ENCODE assay signal across 17 cellular contexts in the genomic region with DNA sequence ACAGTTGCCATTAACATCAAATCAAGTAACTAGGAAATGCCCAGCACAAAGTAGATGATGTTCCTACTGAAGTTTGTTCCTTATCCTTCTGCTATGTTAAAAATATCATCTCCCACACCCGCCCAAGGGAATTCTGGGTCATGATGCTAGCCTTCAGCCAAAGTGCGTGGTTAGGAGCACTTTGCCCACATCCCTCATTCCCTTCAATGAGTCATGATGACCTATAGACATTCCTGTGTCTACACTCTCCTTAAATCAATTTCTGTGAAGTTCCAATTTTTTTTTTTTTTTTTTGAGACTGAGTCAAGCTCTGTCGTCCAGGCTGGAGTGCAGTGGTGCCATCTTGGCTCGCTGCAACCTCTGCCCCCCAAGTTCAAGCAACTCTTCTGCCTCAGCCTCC. TPM values are rescaled to one million over a fixed set of nuclear protein-coding genes. Genes with fewer than 3 reads are reported as not detected.
DNase-seq lines count a peak whose midpoint lies in the region; ATAC-seq, FAIRE-seq and TF ChIP-seq lines count a peak whose summit lies in the region.
"Had no signal": no experiment of that assay in that cellular context is flagged by ENCODE, and none has a peak within 500 bp of the region (broad histone marks: within the 10 kb centered on the region; RNA-seq: fewer than 3 reads in every experiment).

No MANE protein-coding gene starts in this region.

- no peaks in the 10 kb centered on the region for H3K36me3 Mint-ChIP-seq in WTC11
- H3K36me3 Mint-ChIP-seq in activated CD8-positive, alpha-beta T cell treated with anti-CD3 and anti-CD28 coated beads for 36 hours (ENCODE audit: low read depth) = no peaks in the 10 kb centered on the region
- H3K36me3 Mint-ChIP-seq: activated naive CD8-positive, alpha-beta T cell; natural killer cell had no signal

- DNase-seq in H54 (ENCODE audit: insufficient read length, low spot score) (peak; percentile 23), SW 1271 (lab: John Stamatoyannopoulos, UW) (peak; percentile 50 to 51), foreskin keratinocyte (peak; percentile 32 to 55), WTC11 (ENCODE audit: low spot score) (no peak), DMS53 treated with DMSO at 0.1 percent for 48 hours (lab: John Stamatoyannopoulos, UW; ENCODE audit: unreplicated experiment) (no peak), pons (ENCODE audit: low spot score) (no peak)
- DNase-seq in activated CD8-positive, alpha-beta T cell treated with anti-CD3 and anti-CD28 coated beads for 36 hours = no peak
- DNase-seq: DMS153, natural killer cell, NCI-H1092 treated with DMSO at 0.1 percent for 48 hours, sigmoid colon had no signal

- no peak overlapping the region for H3K27ac Mint-ChIP-seq in WTC11
- no peak overlapping the region for H3K27ac Mint-ChIP-seq in activated CD8-positive, alpha-beta T cell treated with anti-CD3 and anti-CD28 coated beads for 36 hours
- H3K27ac Mint-ChIP-seq: activated naive CD8-positive, alpha-beta T cell; dendritic cell treated with granulocyte-macrophage colony-stimulating factor and Interleukin-4, amounts not matched to agents 40 ng/mL and 50 ng/mL, for 4 days; natural killer cell had no signal

- CTCF ChIA-PET in WTC11 (lab: Charles Lee) = no interaction called here
- CTCF ChIA-PET in activated CD8-positive, alpha-beta T cell treated with anti-CD3 and anti-CD28 coated beads for 36 hours (lab: Charles Lee) = no interaction called here

- H3K4me1 Mint-ChIP-seq in WTC11 = no peaks in the 10 kb centered on the region; the same call in 1 of the 2 replicates
- no peaks in the 10 kb centered on the region for H3K4me1 Mint-ChIP-seq in activated CD8-positive, alpha-beta T cell treated with anti-CD3 and anti-CD28 coated beads for 36 hours (ENCODE audit: low read depth)

- POLR2A ChIA-PET in WTC11 (lab: Charles Lee) = no interaction called here
- POLR2A ChIA-PET in activated CD8-positive, alpha-beta T cell treated with anti-CD3 and anti-CD28 coated beads for 36 hours (lab: Charles Lee) = no interaction called here

- no peaks in the 10 kb centered on the region for H3K27me3 ChIP-seq in foreskin keratinocyte

- intact Hi-C loops in activated CD8-positive, alpha-beta T cell treated with anti-CD3 and anti-CD28 coated beads for 36 hours (cut with micrococcal nuclease) = no loop called here

- TF ChIP-seq CTCF in foreskin keratinocyte (conservative IDR thresholded peaks at IDR 0.05) (no peak), WTC11 (IDR thresholded peaks at IDR 0.05) (no peak)
- no peak for TF ChIP-seq CTCF in activated CD8-positive, alpha-beta T cell treated with anti-CD3 and anti-CD28 coated beads for 36 hours (IDR thresholded peaks at IDR 0.05)

- ATAC-seq in foreskin keratinocyte = peak; percentile 71
- ATAC-seq in WTC11 = no peak
- ATAC-seq in activated CD8-positive, alpha-beta T cell treated with anti-CD3 and anti-CD28 coated beads for 36 hours = no peak
- ATAC-seq: left lobe of liver, natural killer cell had no signal

- peaks cover 6% of the 10 kb centered on the region for H3K4me1 ChIP-seq in foreskin keratinocyte
- H3K4me1 ChIP-seq: sigmoid colon had no signal

- H3K27ac ChIP-seq in foreskin keratinocyte = no peak overlapping the region
- H3K27ac ChIP-seq: sigmoid colon had no signal

- TF ChIP-seq POLR2A in H54 (IDR thresholded peaks at IDR 0.05; ENCODE audit: low read depth, low read length) = no peak

- no peaks in the 10 kb centered on the region for H3K9me3 Mint-ChIP-seq in WTC11
- H3K9me3 Mint-ChIP-seq in activated CD8-positive, alpha-beta T cell treated with anti-CD3 and anti-CD28 coated beads for 36 hours = no peaks in the 10 kb centered on the region
- H3K9me3 Mint-ChIP-seq: dendritic cell treated with granulocyte-macrophage colony-stimulating factor and Interleukin-4, amounts not matched to agents 40 ng/mL and 50 ng/mL, for 4 days; natural killer cell had no signal

- peak; percentile 11 for FAIRE-seq in H54 (lab: Jason Lieb, UNC)
- FAIRE-seq: H1 had no signal

- H3K4me3 Mint-ChIP-seq in WTC11 = no peak overlapping the region
- no peak overlapping the region for H3K4me3 Mint-ChIP-seq in activated CD8-positive, alpha-beta T cell treated with anti-CD3 and anti-CD28 coated beads for 36 hours
- H3K4me3 Mint-ChIP-seq: activated naive CD8-positive, alpha-beta T cell; dendritic cell treated with granulocyte-macrophage colony-stimulating factor and Interleukin-4, amounts not matched to agents 40 ng/mL and 50 ng/mL, for 4 days; natural killer cell had no signal

- no peaks in the 10 kb centered on the region for H3K27me3 Mint-ChIP-seq in WTC11 (ENCODE audit: low read depth)
- H3K27me3 Mint-ChIP-seq in activated CD8-positive, alpha-beta T cell treated with anti-CD3 and anti-CD28 coated beads for 36 hours = peaks cover 6% of the 10 kb centered on the region

TF ChIP-seq in WTC11, 78 proteins besides CTCF, POLR2A, EP300 and RAD21 (continues in another document):
- TF ChIP-seq CDX4 (CRISPR knock-in tag; IDR thresholded peaks at IDR 0.05; ENCODE audit: borderline replicate concordance) (no peak), TEAD4 (CRISPR knock-in tag; IDR thresholded peaks at IDR 0.05) (no peak), JUN (CRISPR knock-in tag; IDR thresholded peaks at IDR 0.05) (no peak), GABPB1 (CRISPR knock-in tag; IDR thresholded peaks at IDR 0.05) (no peak), SP1 (CRISPR knock-in tag; conservative IDR thresholded peaks at IDR 0.05) (no peak), ZNF532 (CRISPR knock-in tag; IDR thresholded peaks at IDR 0.05; ENCODE audit: borderline replicate concordance) (no peak), NR3C1 (CRISPR knock-in tag; conservative IDR thresholded peaks at IDR 0.05; ENCODE audit: low read depth) (no peak)
- TF ChIP-seq, protein P1, sequence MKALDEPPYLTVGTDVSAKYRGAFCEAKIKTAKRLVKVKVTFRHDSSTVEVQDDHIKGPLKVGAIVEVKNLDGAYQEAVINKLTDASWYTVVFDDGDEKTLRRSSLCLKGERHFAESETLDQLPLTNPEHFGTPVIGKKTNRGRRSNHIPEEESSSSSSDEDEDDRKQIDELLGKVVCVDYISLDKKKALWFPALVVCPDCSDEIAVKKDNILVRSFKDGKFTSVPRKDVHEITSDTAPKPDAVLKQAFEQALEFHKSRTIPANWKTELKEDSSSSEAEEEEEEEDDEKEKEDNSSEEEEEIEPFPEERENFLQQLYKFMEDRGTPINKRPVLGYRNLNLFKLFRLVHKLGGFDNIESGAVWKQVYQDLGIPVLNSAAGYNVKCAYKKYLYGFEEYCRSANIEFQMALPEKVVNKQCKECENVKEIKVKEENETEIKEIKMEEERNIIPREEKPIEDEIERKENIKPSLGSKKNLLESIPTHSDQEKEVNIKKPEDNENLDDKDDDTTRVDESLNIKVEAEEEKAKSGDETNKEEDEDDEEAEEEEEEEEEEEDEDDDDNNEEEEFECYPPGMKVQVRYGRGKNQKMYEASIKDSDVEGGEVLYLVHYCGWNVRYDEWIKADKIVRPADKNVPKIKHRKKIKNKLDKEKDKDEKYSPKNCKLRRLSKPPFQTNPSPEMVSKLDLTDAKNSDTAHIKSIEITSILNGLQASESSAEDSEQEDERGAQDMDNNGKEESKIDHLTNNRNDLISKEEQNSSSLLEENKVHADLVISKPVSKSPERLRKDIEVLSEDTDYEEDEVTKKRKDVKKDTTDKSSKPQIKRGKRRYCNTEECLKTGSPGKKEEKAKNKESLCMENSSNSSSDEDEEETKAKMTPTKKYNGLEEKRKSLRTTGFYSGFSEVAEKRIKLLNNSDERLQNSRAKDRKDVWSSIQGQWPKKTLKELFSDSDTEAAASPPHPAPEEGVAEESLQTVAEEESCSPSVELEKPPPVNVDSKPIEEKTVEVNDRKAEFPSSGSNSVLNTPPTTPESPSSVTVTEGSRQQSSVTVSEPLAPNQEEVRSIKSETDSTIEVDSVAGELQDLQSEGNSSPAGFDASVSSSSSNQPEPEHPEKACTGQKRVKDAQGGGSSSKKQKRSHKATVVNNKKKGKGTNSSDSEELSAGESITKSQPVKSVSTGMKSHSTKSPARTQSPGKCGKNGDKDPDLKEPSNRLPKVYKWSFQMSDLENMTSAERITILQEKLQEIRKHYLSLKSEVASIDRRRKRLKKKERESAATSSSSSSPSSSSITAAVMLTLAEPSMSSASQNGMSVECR (CRISPR knock-in tag; IDR thresholded peaks at IDR 0.05; ENCODE audit: borderline replicate concordance) = no peak

RNA-seq across cellular contexts. Expression of gene RXFP2, which starts 17.0 kb away (rescaled TPM):
- total RNA-seq in foreskin keratinocyte = not detected in 2 replicates
- not detected in 2 replicates for polyA plus RNA-seq in foreskin keratinocyte
- not detected in 3 replicates for total RNA-seq in WTC11 (2021)
- total RNA-seq in activated CD8-positive, alpha-beta T cell treated with anti-CD3 and anti-CD28 coated beads for 36 hours = not detected
- total RNA-seq: glomerular endothelial cell, H1, left lobe of liver, natural killer cell, sigmoid colon, temporal lobe had no signal
- polyA plus RNA-seq: H1, sigmoid colon had no signal

Comparison
In these comparisons a context has a peak if more than half of its experiments do, and no peak if none do; other contexts are left out.
1. DNase-seq: peak in H54 (single experiment), SW 1271 (2 of 2) and foreskin keratinocyte (2 of 2); none in WTC11 (single experiment), activated CD8-positive, alpha-beta T cell treated with anti-CD3 and anti-CD28 coated beads for 36 hours (single experiment), DMS53 treated with DMSO at 0.1 percent for 48 hours (single experiment) and pons (single experiment).